ENCODE assay signal across 16 cellular contexts in the genomic region with DNA sequence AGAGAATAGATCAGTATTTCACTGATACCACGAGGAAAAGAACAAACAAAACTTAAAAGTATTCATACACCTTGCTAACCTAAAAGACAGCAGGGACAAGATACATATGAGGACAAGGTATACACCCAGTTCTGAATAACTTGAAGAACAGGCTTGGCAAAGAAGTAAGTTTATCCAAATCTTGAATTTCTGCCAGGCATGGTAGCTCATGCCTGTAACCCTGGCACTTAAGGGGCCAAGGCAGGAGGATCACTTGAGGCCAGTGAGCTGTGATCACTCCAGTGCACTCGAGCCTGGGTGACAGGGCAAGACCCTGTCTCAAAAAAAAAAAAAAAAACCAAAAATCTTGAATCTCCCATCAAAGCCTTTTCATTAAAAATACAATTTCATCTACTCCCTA.
"Had no signal": no experiment of that assay in that cellular context is flagged by ENCODE, and none has a peak within 500 bp of the region (broad histone marks: within the 10 kb centered on the region; RNA-seq: fewer than 3 reads in every experiment).

No MANE protein-coding gene starts in this region.

- H3K27me3 ChIP-seq: foreskin keratinocyte, heart right ventricle, neural progenitor cell, ovary had no signal

- H3K9me3 Mint-ChIP-seq: activated naive CD4-positive, alpha-beta T cell treated with anti-CD3 and anti-CD28 coated beads, Interleukin-2, amount 10 ng/mL, durations not matched to agents 7 days and 5 days; activated T-helper 17 cell treated with anti-CD3 and anti-CD28 coated beads, Interleukin-2, amount 50 U/mL, for 72 hours; neural progenitor cell; T-cell had no signal

- H3K36me3 ChIP-seq: ovary had no signal

- H3K4me1 Mint-ChIP-seq: activated naive CD4-positive, alpha-beta T cell treated with anti-CD3 and anti-CD28 coated beads, Interleukin-2, amount 10 ng/mL, durations not matched to agents 7 days and 5 days; activated T-helper 17 cell treated with anti-CD3 and anti-CD28 coated beads, Interleukin-2, amount 50 U/mL, for 72 hours; neural progenitor cell had no signal

- DNase-seq: activated CD4-positive, alpha-beta T cell treated with anti-CD3 and anti-CD28 coated beads for 36 hours; activated naive CD4-positive, alpha-beta T cell treated with anti-CD3 and anti-CD28 coated beads, Interleukin-2, amount 10 ng/mL, durations not matched to agents 7 days and 5 days; cerebellar nuclear complex; dermis blood vessel endothelial cell; heart right ventricle; islet precursor cell; midbrain; ovary; retina; T-cell; T1000; WERI-Rb-1 had no signal

- H3K4me3 ChIP-seq: heart right ventricle, neural progenitor cell, ovary, skin epidermis had no signal

- H3K27ac Mint-ChIP-seq: activated CD4-positive, alpha-beta T cell treated with anti-CD3 and anti-CD28 coated beads for 36 hours; activated naive CD4-positive, alpha-beta T cell treated with anti-CD3 and anti-CD28 coated beads, Interleukin-2, amount 10 ng/mL, durations not matched to agents 7 days and 5 days; activated T-helper 17 cell treated with anti-CD3 and anti-CD28 coated beads, Interleukin-2, amount 50 U/mL, for 72 hours; neural progenitor cell; T-cell had no signal

- H3K4me1 ChIP-seq: heart right ventricle, neural progenitor cell had no signal

- H2AFZ ChIP-seq: neural progenitor cell had no signal

- H3K27ac ChIP-seq: foreskin keratinocyte, heart right ventricle, neural progenitor cell, ovary, WERI-Rb-1 had no signal

- H3K4me2 ChIP-seq: neural progenitor cell had no signal

- ATAC-seq: activated CD4-positive, alpha-beta T cell treated with anti-CD3 and anti-CD28 coated beads for 36 hours; activated T-helper 17 cell treated with anti-CD3 and anti-CD28 coated beads, Interleukin-2, amount 50 U/mL, for 72 hours; T-cell had no signal

- H3K9me3 ChIP-seq: heart right ventricle, ovary had no signal

- H3K27me3 Mint-ChIP-seq: activated CD4-positive, alpha-beta T cell treated with anti-CD3 and anti-CD28 coated beads for 36 hours; activated naive CD4-positive, alpha-beta T cell treated with anti-CD3 and anti-CD28 coated beads, Interleukin-2, amount 10 ng/mL, durations not matched to agents 7 days and 5 days; activated T-helper 17 cell treated with anti-CD3 and anti-CD28 coated beads, Interleukin-2, amount 50 U/mL, for 72 hours; T-cell had no signal

- H3K4me3 Mint-ChIP-seq: activated CD4-positive, alpha-beta T cell treated with anti-CD3 and anti-CD28 coated beads for 36 hours; activated naive CD4-positive, alpha-beta T cell treated with anti-CD3 and anti-CD28 coated beads, Interleukin-2, amount 10 ng/mL, durations not matched to agents 7 days and 5 days; activated T-helper 17 cell treated with anti-CD3 and anti-CD28 coated beads, Interleukin-2, amount 50 U/mL, for 72 hours; neural progenitor cell; T-cell had no signal
